ENCODE assay signal across 19 cellular contexts in genomic region chr5:64347308-64347707, GRCh38.
DNase-seq lines count a peak whose midpoint lies in the region; ATAC-seq and TF ChIP-seq lines count a peak whose summit lies in the region.
"Had no signal": no experiment of that assay in that cellular context is flagged by ENCODE, and none has a peak within 500 bp of the region (broad histone marks: within the 10 kb centered on the region; RNA-seq: fewer than 3 reads in every experiment).

No MANE protein-coding gene starts in this region.

- H3K27ac Mint-ChIP-seq in stimulated activated effector memory CD8-positive, alpha-beta T cell treated with anti-CD3 and anti-CD28 coated beads, Interleukin-12 subunit alpha, Interleukin-12 subunit beta, amount 100 ng/mL, for 72 hours: no peak overlapping the region
- H3K27ac Mint-ChIP-seq in HFFc6: no peak overlapping the region
- H3K27ac Mint-ChIP-seq in T-cell: no peak overlapping the region
- H3K27ac Mint-ChIP-seq: activated T-helper 17 cell treated with anti-CD3 and anti-CD28 coated beads, Interleukin-2, amount 50 U/mL, for 72 hours had no signal

- POLR2A ChIA-PET in T-cell (lab: Charles Lee): no interaction called here

- no peak for ATAC-seq in RWPE2 (ENCODE audit: low read depth)
- ATAC-seq in stimulated activated effector memory CD8-positive, alpha-beta T cell treated with anti-CD3 and anti-CD28 coated beads, Interleukin-12 subunit alpha, Interleukin-12 subunit beta, amount 100 ng/mL, for 72 hours: no peak
- no peak for ATAC-seq in T-cell (replicated peaks in 1 of 4)
- no peak for ATAC-seq in omental fat pad (ENCODE audit: low FRiP score)
- ATAC-seq: activated T-helper 17 cell treated with anti-CD3 and anti-CD28 coated beads, Interleukin-2, amount 50 U/mL, for 72 hours had no signal

- H3K4me3 Mint-ChIP-seq in stimulated activated effector memory CD8-positive, alpha-beta T cell treated with anti-CD3 and anti-CD28 coated beads, Interleukin-12 subunit alpha, Interleukin-12 subunit beta, amount 100 ng/mL, for 72 hours: no peak overlapping the region
- H3K4me3 Mint-ChIP-seq in HFFc6: no peak overlapping the region
- H3K4me3 Mint-ChIP-seq in T-cell: no peak overlapping the region
- H3K4me3 Mint-ChIP-seq: activated T-helper 17 cell treated with anti-CD3 and anti-CD28 coated beads, Interleukin-2, amount 50 U/mL, for 72 hours had no signal

- H3K4me3 ChIP-seq in RWPE2 (ENCODE audit: severe bottlenecking) (no peak overlapping the region), fibroblast of pulmonary artery (replicated peaks; ENCODE audit: low read depth, low read length) (no peak overlapping the region)
- H3K4me3 ChIP-seq: adrenal gland, BLaER1, PC-9, tibial artery had no signal

- H3K27me3 Mint-ChIP-seq in HFFc6 (ENCODE audit: insufficient read depth) (no peaks in the 10 kb centered on the region; the same call in 1 of the 2 replicates), T-cell (no peaks in the 10 kb centered on the region)
- H3K27me3 Mint-ChIP-seq: activated T-helper 17 cell treated with anti-CD3 and anti-CD28 coated beads, Interleukin-2, amount 50 U/mL, for 72 hours had no signal

- H3K9me3 Mint-ChIP-seq in stimulated activated effector memory CD8-positive, alpha-beta T cell treated with anti-CD3 and anti-CD28 coated beads, Interleukin-12 subunit alpha, Interleukin-12 subunit beta, amount 100 ng/mL, for 72 hours: peaks cover 7% of the 10 kb centered on the region
- H3K9me3 Mint-ChIP-seq in HFFc6 (peaks cover 28% of the 10 kb centered on the region), T-cell (peaks cover 0 to 11% (median 4%) of the 10 kb centered on the region in 3 donors)
- H3K9me3 Mint-ChIP-seq: activated T-helper 17 cell treated with anti-CD3 and anti-CD28 coated beads, Interleukin-2, amount 50 U/mL, for 72 hours had no signal

- TF ChIP-seq CTCF in RWPE2 (IDR thresholded peaks at IDR 0.05; ENCODE audit: poor library complexity, severe bottlenecking) (peak; percentile 53), fibroblast of pulmonary artery (IDR thresholded peaks at IDR 0.05; ENCODE audit: low read length, missing control alignments) (no peak), HFFc6 (IDR thresholded peaks at IDR 0.05) (no peak), omental fat pad (IDR thresholded peaks at IDR 0.05) (no peak)

- H3K9me3 ChIP-seq in RWPE2 (ENCODE audit: severe bottlenecking): peaks cover 6% of the 10 kb centered on the region
- H3K9me3 ChIP-seq: BLaER1 had no signal

- DNase-seq in DMS 273 (lab: John Stamatoyannopoulos, UW; ENCODE audit: unreplicated experiment) (peak; percentile 62), HT-29 (ENCODE audit: low spot score) (peak; percentile 27), RWPE2 (ENCODE audit: low spot score) (no peak), fibroblast of pulmonary artery (ENCODE audit: low read depth) (peak; percentile 6), HFFc6 (no peak), T-cell (no peak), omental fat pad (ENCODE audit: low spot score) (no peak)
- no peak for DNase-seq in stimulated activated effector memory CD8-positive, alpha-beta T cell treated with anti-CD3 and anti-CD28 coated beads, Interleukin-12 subunit alpha, Interleukin-12 subunit beta, amount 100 ng/mL, for 72 hours (ENCODE audit: low spot score in 2 of 2)
- DNase-seq: cortex of kidney, DMS79, glutamatergic neuron, mesenchymal stem cell, NCI-H1048, NCI-H226, PC-9, tibial artery had no signal

- no peaks in the 10 kb centered on the region for H3K27me3 ChIP-seq in RWPE2 (ENCODE audit: insufficient read depth, poor library complexity, severe bottlenecking)
- H3K27me3 ChIP-seq: adrenal gland, BLaER1, tibial artery had no signal

- H3K36me3 Mint-ChIP-seq in stimulated activated effector memory CD8-positive, alpha-beta T cell treated with anti-CD3 and anti-CD28 coated beads, Interleukin-12 subunit alpha, Interleukin-12 subunit beta, amount 100 ng/mL, for 72 hours: no peaks in the 10 kb centered on the region
- no peaks in the 10 kb centered on the region for H3K36me3 Mint-ChIP-seq in HFFc6 (ENCODE audit: low read depth)
- no peaks in the 10 kb centered on the region for H3K36me3 Mint-ChIP-seq in T-cell

- no peaks in the 10 kb centered on the region for H3K4me1 ChIP-seq in RWPE2 (ENCODE audit: insufficient read depth, poor library complexity, severe bottlenecking)
- H3K4me1 ChIP-seq: BLaER1 had no signal

- no peaks in the 10 kb centered on the region for H3K4me1 Mint-ChIP-seq in stimulated activated effector memory CD8-positive, alpha-beta T cell treated with anti-CD3 and anti-CD28 coated beads, Interleukin-12 subunit alpha, Interleukin-12 subunit beta, amount 100 ng/mL, for 72 hours
- no peaks in the 10 kb centered on the region for H3K4me1 Mint-ChIP-seq in HFFc6 (ENCODE audit: low read depth)
- H3K4me1 Mint-ChIP-seq in T-cell: no peaks in the 10 kb centered on the region
- H3K4me1 Mint-ChIP-seq: activated T-helper 17 cell treated with anti-CD3 and anti-CD28 coated beads, Interleukin-2, amount 50 U/mL, for 72 hours had no signal

- no peaks in the 10 kb centered on the region for H3K36me3 ChIP-seq in RWPE2 (ENCODE audit: low read depth)
- H3K36me3 ChIP-seq: adrenal gland, BLaER1, tibial artery had no signal

- no peak overlapping the region for H3K27ac ChIP-seq in RWPE2 (ENCODE audit: poor library complexity, severe bottlenecking)
- H3K27ac ChIP-seq: BLaER1, PC-9, tibial artery had no signal

- CTCF ChIA-PET in T-cell (lab: Charles Lee): no interaction called here

Comparison
In these comparisons a context has a peak if more than half of its experiments do, and no peak if none do; other contexts are left out.
1. DNase-seq: peak in DMS 273 (single experiment), HT-29 (single experiment) and fibroblast of pulmonary artery (single experiment); none in RWPE2 (single experiment), stimulated activated effector memory CD8-positive, alpha-beta T cell treated with anti-CD3 and anti-CD28 coated beads, Interleukin-12 subunit alpha, Interleukin-12 subunit beta, amount 100 ng/mL, for 72 hours (0 of 2), HFFc6 (single experiment), T-cell (0 of 34) and omental fat pad (single experiment).